12 cellular contexts compared by ENCODE assay signal in genomic region chr6:13413466-13413862, GRCh38.
DNase-seq lines count a peak whose midpoint lies in the region; ATAC-seq and TF ChIP-seq lines count a peak whose summit lies in the region.
"Had no signal": no experiment of that assay in that cellular context is flagged by ENCODE, and none has a peak within 500 bp of the region (broad histone marks: within the 10 kb centered on the region; RNA-seq: fewer than 3 reads in every experiment).

No MANE protein-coding gene starts in this region.

- no peaks in the 10 kb centered on the region for H3K36me3 ChIP-seq in gastroesophageal sphincter
- H3K36me3 ChIP-seq: BE2C, sigmoid colon had no signal

- H3K27me3 ChIP-seq in gastroesophageal sphincter: no peaks in the 10 kb centered on the region
- H3K27me3 ChIP-seq: BE2C, sigmoid colon had no signal

- no peak for TF ChIP-seq EP300 in gastroesophageal sphincter (IDR thresholded peaks at IDR 0.05)

- WGBS in gastroesophageal sphincter (ENCODE audit: low coverage in 1 of 2), 2 donors: 80 to 83% methylated on average over 1 of the region's 3 CpGs

- H3K27ac ChIP-seq in angular gyrus (ENCODE audit: low read depth, low read length) (peak overlapping the region; percentile 71), gastroesophageal sphincter (peak overlapping the region in 2 of 4 donors; percentile 2 to 29)
- H3K27ac ChIP-seq: KMS-11 had no signal

- H3K4me3 ChIP-seq in gastroesophageal sphincter: no peak overlapping the region
- H3K4me3 ChIP-seq: sigmoid colon had no signal

- peaks cover 0 to 56% (median 20%) of the 10 kb centered on the region in 3 donors for H3K4me1 ChIP-seq in gastroesophageal sphincter
- H3K4me1 ChIP-seq: BE2C had no signal

- no peaks in the 10 kb centered on the region for H3K9me3 ChIP-seq in gastroesophageal sphincter
- H3K9me3 ChIP-seq: BE2C, sigmoid colon had no signal

- no peak for TF ChIP-seq CTCF in gastroesophageal sphincter (IDR thresholded peaks at IDR 0.05)
- no peak for TF ChIP-seq CTCF in omental fat pad (IDR thresholded peaks at IDR 0.05)

- no peak for TF ChIP-seq POLR2A in gastroesophageal sphincter (IDR thresholded peaks at IDR 0.05)

- ATAC-seq in gastroesophageal sphincter (peak; percentile 70), omental fat pad (ENCODE audit: low FRiP score) (peak; percentile 64), HG03571 (IDR thresholded peaks at IDR 0.05; ENCODE audit: unreplicated experiment) (no peak)

- DNase-seq in AG08396 (ENCODE audit: low spot score) (peak; percentile 59), omental fat pad (ENCODE audit: low spot score) (no peak), NCI-H1048 (lab: John Stamatoyannopoulos, UW) (no peak), NCI-H128 (lab: John Stamatoyannopoulos, UW; ENCODE audit: unreplicated experiment) (no peak), COLO668 (lab: John Stamatoyannopoulos, UW; ENCODE audit: unreplicated experiment) (no peak)
- DNase-seq: activated CD8-positive, alpha-beta T cell treated with anti-CD3 and anti-CD28 coated beads for 36 hours; BE2C; sigmoid colon had no signal
